ENCODE assay signal across 8 cellular contexts in the genomic region with DNA sequence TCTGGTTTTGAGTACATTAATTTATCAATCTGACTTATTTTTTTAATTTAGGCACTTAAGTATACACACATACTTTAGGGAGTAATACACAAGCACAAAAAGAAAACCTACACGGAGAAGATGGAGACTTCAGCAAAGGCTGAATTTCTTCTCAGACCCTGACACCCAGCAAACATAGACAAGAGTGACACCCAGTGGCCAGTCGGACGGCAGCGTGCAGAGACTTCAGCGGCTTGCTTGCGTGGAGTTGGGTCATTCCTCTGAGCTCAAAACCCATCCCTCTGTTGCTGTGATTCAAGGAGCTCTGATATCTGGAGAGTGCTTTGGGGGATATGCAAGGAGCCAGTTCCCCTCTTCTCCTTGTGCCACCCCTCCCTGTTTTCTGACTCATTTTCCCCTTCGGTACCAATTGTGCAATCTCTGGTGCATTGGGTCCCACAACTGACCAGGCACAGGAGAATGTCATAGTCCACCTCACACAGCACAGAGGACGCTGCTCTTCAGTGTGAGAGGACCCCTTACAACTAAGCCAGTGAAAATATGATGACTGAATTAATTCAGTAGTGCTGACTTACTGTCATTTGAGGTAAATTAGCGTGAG. TPM values are rescaled to one million over a fixed set of nuclear protein-coding genes. Genes with fewer than 3 reads are reported as not detected.
DNase-seq lines count a peak whose midpoint lies in the region; ATAC-seq, FAIRE-seq and TF ChIP-seq lines count a peak whose summit lies in the region.

No MANE protein-coding gene starts in this region.

- no peak for TF ChIP-seq EP300 in A549 (IDR thresholded peaks at IDR 0.05)

- no peak for FAIRE-seq in A549 (lab: Jason Lieb, UNC)

- TF ChIP-seq RAD21 in A549 (conservative IDR thresholded peaks at IDR 0.05 in 1 of 2, IDR thresholded peaks at IDR 0.05 in 1 of 2), result peak; percentile 92 to 95

- no peak overlapping the region for H3K4me3 ChIP-seq in A549
- no peak overlapping the region for H3K4me3 ChIP-seq in WI38 (ENCODE audit: low read depth, low read length)

- POLR2A ChIA-PET in A549 (lab: Yijun Ruan, JAX), result no interaction called here

- H3K27ac ChIP-seq in A549, result no peak overlapping the region

- no peak overlapping the region for H3K4me2 ChIP-seq in A549

- CTCF ChIA-PET in A549 (lab: Yijun Ruan, JAX), result interaction anchor here (0.6 to 16.9 kb wide), 79 partner anchors 9 to 856 kb away, joined by 3 to 432 read pairs (median 4); partner anchors contain the start of gene ADRB2

- H3K9me3 ChIP-seq in A549, result no peaks in the 10 kb centered on the region

- in situ Hi-C loops in T47D (cut with HindIII; ENCODE audit: low pct_unique_long_range_greater_than_20kb, low sequenced_read_pairs), result no loop called here

- 20% methylated on average over 9 of the region's 9 CpGs for WGBS in A549 (ENCODE audit: missing lambda C conversion rate)

- no peak for TF ChIP-seq POLR2A in A549 (IDR thresholded peaks at IDR 0.05; ENCODE audit: low read length)

- peaks cover 7% of the 10 kb centered on the region; the same call in 1 of the 3 replicates for H3K4me1 ChIP-seq in A549

- peak; percentile 95 to 99 for ATAC-seq in A549
- ATAC-seq in GM18511 (IDR thresholded peaks at IDR 0.05; ENCODE audit: unreplicated experiment), result peak; percentile 85
- ATAC-seq in HG03039 (IDR thresholded peaks at IDR 0.05; ENCODE audit: unreplicated experiment), result peak; percentile 72

- TF ChIP-seq CTCF in A549 (IDR thresholded peaks at IDR 0.05) (peak; percentile 93), WI38 (IDR thresholded peaks at IDR 0.05; ENCODE audit: low read depth, low read length) (peak; percentile 79)

- DNase-seq in A549 (ENCODE audit: low read depth in 1 of 2, low spot score in 1 of 2) (peak; percentile 57 to 79), NCI-H2196 (lab: John Stamatoyannopoulos, UW; ENCODE audit: unreplicated experiment) (peak; percentile 48), T47D (ENCODE audit: low read depth in 1 of 2, low spot score in 1 of 2) (peak; percentile 60 to 84), islet precursor cell (peak; percentile 88)
- peak; percentile 70 for DNase-seq in stimulated activated CD4-positive, alpha-beta T cell treated with anti-CD3 and anti-CD28 coated beads, Interleukin-1b, Interleukin-23, amount 100 ng/mL, for 48 hours

TF ChIP-seq in A549, 52 proteins besides CTCF, POLR2A, EP300 and RAD21:
- peak; percentile 90 for TF ChIP-seq SMC3 (IDR thresholded peaks at IDR 0.05)
- 0 out of 2 replicates have a peak, but pooled peaks have one; percentile 44 for TF ChIP-seq TP53 (CRISPR knock-in tag; IDR thresholded peaks at IDR 0.05)
- TF ChIP-seq HDAC2 (IDR thresholded peaks at IDR 0.05), result no peak
- TF ChIP-seq MAX (IDR thresholded peaks at IDR 0.05), result no peak
- TF ChIP-seq KDM5A (IDR thresholded peaks at IDR 0.05), result no peak
- peak; percentile 59 to 69 for TF ChIP-seq CEBPB (IDR thresholded peaks at IDR 0.05)
- TF ChIP-seq, protein P1, sequence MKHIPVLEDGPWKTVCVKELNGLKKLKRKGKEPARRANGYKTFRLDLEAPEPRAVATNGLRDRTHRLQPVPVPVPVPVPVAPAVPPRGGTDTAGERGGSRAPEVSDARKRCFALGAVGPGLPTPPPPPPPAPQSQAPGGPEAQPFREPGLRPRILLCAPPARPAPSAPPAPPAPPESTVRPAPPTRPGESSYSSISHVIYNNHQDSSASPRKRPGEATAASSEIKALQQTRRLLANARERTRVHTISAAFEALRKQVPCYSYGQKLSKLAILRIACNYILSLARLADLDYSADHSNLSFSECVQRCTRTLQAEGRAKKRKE (CRISPR knock-in tag; IDR thresholded peaks at IDR 0.05; ENCODE audit: low read depth), result no peak
- TF ChIP-seq ZNF302 (CRISPR knock-in tag; IDR thresholded peaks at IDR 0.05), result no peak

RNA-seq across cellular contexts. Expression of gene SH3TC2, which starts 27.5 kb away (rescaled TPM):
- polyA plus RNA-seq in A549 (2011; rRNA removed) (0.06 and 0.17 TPM in 2 replicates), A549 (2017; fragmentation: RNase III; extraction: RNeasy Plus Mini Kit Qiagen cat#74134 plus additional on column Dnase treatment) (0.30 to 0.55 TPM (median 0.34 TPM) in 3 replicates)
- 0.08 and 0.09 TPM in 2 replicates for polyA plus RNA-seq in A549 (2012; cell fraction: cytosol; rRNA removed)
- 0.23 and 0.26 TPM in 2 replicates for polyA plus RNA-seq in A549 (2012; cell fraction: nucleus; rRNA removed)
- 0.41 and 0.54 TPM in 2 replicates for polyA minus RNA-seq in A549 (2011; rRNA and poly(A)+ RNA removed)
